ENCODE assay signal across 1 cellular context in genomic region chr12:42128327-42128726, GRCh38.
TF ChIP-seq lines count a peak whose summit lies in the region.

No MANE protein-coding gene starts in this region.

TF ChIP-seq in SK-N-SH treated with all-trans-retinoic acid at 6 μM for 48 hours, 23 proteins besides CTCF, POLR2A, EP300 and RAD21 (continued from another document):
- no peak for TF ChIP-seq POU6F1 (CRISPR knock-in tag; IDR thresholded peaks at IDR 0.05; ENCODE audit: borderline replicate concordance, low read depth)
- TF ChIP-seq CREB5 (CRISPR knock-in tag; IDR thresholded peaks at IDR 0.05; ENCODE audit: low read depth), result no peak
- no peak for TF ChIP-seq RARB (CRISPR knock-in tag; IDR thresholded peaks at IDR 0.05)
- no peak for TF ChIP-seq BACH2 (CRISPR knock-in tag; IDR thresholded peaks at IDR 0.05; ENCODE audit: borderline replicate concordance)
- no peak for TF ChIP-seq CSRNP3 (CRISPR knock-in tag; IDR thresholded peaks at IDR 0.05)
